In genomic region chr15:99365232-99365631, GRCh38 we compare ENCODE assay signal across 12 cellular contexts.
DNase-seq lines count a peak whose midpoint lies in the region; ATAC-seq and TF ChIP-seq lines count a peak whose summit lies in the region.
"Had no signal": no experiment of that assay in that cellular context is flagged by ENCODE, and none has a peak within 500 bp of the region (broad histone marks: within the 10 kb centered on the region; RNA-seq: fewer than 3 reads in every experiment).

No MANE protein-coding gene starts in this region.

- CTCF ChIA-PET in RWPE1 (lab: Yijun Ruan, JAX): interaction anchor here (1.5 kb wide), 1 partner anchor 25 kb away, joined by 4 read pairs; no protein-coding TSS in a partner anchor

- POLR2A ChIA-PET in RWPE1 (lab: Yijun Ruan, JAX; ENCODE audit: low non-redundant PET): no interaction called here

- H3K27ac ChIP-seq in RWPE1: no peak overlapping the region
- H3K27ac ChIP-seq: thoracic aorta had no signal

- peak; percentile 2 for DNase-seq in NCI-H2227 (lab: John Stamatoyannopoulos, UW; ENCODE audit: unreplicated experiment)
- no peak for DNase-seq in left colon
- DNase-seq in RWPE1 (ENCODE audit: low spot score): no peak
- DNase-seq in HAP-1 (ENCODE audit: low spot score in 2 of 2): no peak
- DNase-seq in GOT3 (lab: John Stamatoyannopoulos, UW): no peak
- DNase-seq: activated CD4-positive, alpha-beta memory T cell treated with anti-CD3 and anti-CD28 coated beads, Interleukin-2, amount 10 ng/mL, durations not matched to agents 7 days and 5 days; natural killer cell had no signal

- H3K36me3 ChIP-seq in HAP-1 (replicated peaks): no peaks in the 10 kb centered on the region; the same call in 1 of the 2 replicates
- H3K36me3 ChIP-seq: thoracic aorta had no signal

- intact Hi-C loops in left colon (cut with DNase I, micrococcal nuclease): no loop called here

- no peak overlapping the region for H3K4me3 ChIP-seq in HAP-1
- H3K4me3 ChIP-seq: thoracic aorta had no signal

- no peaks in the 10 kb centered on the region for H3K27me3 ChIP-seq in HAP-1 (ENCODE audit: low read depth)

- no peak for TF ChIP-seq CTCF in RWPE1 (conservative IDR thresholded peaks at IDR 0.05; ENCODE audit: low read depth)

- in situ Hi-C loops in HAP-1 (cut with MboI; ENCODE audit: low sequenced_read_pairs): no loop called here

- H3K4me1 ChIP-seq in HAP-1: no peaks in the 10 kb centered on the region

- no peaks in the 10 kb centered on the region for H3K9me3 ChIP-seq in HAP-1
- H3K9me3 ChIP-seq: thoracic aorta had no signal

- peak; percentile 98 for ATAC-seq in GM18502 (IDR thresholded peaks at IDR 0.05; ENCODE audit: poor library complexity, unreplicated experiment)
- ATAC-seq in GM19468 (IDR thresholded peaks at IDR 0.05; ENCODE audit: extremely low read depth, unreplicated experiment): peak; percentile 81
- peak; percentile 97 for ATAC-seq in HG02981 (IDR thresholded peaks at IDR 0.05; ENCODE audit: unreplicated experiment)
- no peak for ATAC-seq in left colon
- ATAC-seq: natural killer cell, SK-N-SH treated with all-trans-retinoic acid at 6 μM for 48 hours had no signal
